13 cellular contexts compared by ENCODE assay signal in genomic region chr18:12747530-12748315, GRCh38.
"Had no signal": no experiment of that assay in that cellular context is flagged by ENCODE, and none has a peak within 500 bp of the region (broad histone marks: within the 10 kb centered on the region; RNA-seq: fewer than 3 reads in every experiment).

No MANE protein-coding gene starts in this region.

- H2AFZ ChIP-seq: parathyroid adenoma had no signal

- H3K27ac ChIP-seq: colonic mucosa, parathyroid adenoma, skin epidermis, transverse colon had no signal

- H3K79me2 ChIP-seq: parathyroid adenoma had no signal

- H3K36me3 ChIP-seq: colonic mucosa, transverse colon had no signal

- DNase-seq: activated CD4-positive, CD25-positive, alpha-beta regulatory T cell treated with anti-CD3 and anti-CD28 coated beads, Interleukin-2, amount 50 U/mL, for 72 hours; activated naive CD4-positive, alpha-beta T cell treated with Interleukin-2 at 50 U/mL for 16 hours; activated naive CD8-positive, alpha-beta T cell treated with anti-CD3 and anti-CD28 coated beads, Interleukin-2, amount 50 U/mL, for 24 hours; caudate nucleus; colonic mucosa; left colon; naive B cell; stimulated activated CD4-positive, alpha-beta T cell treated with anti-CD3 and anti-CD28 coated beads, Interleukin-4, amount 100 ng/mL, for 24 hours; stimulated activated naive CD4-positive, alpha-beta T cell; T-helper 9 cell; transverse colon had no signal

- ATAC-seq: activated naive CD8-positive, alpha-beta T cell treated with anti-CD3 and anti-CD28 coated beads, Interleukin-2, amount 50 U/mL, for 24 hours; left colon had no signal

- H3K4me3 ChIP-seq: colonic mucosa, skin epidermis, transverse colon had no signal

- H3K27me3 ChIP-seq: colonic mucosa, transverse colon had no signal

- H3K4me1 ChIP-seq: colonic mucosa, parathyroid adenoma, transverse colon had no signal

- H3K9ac ChIP-seq: parathyroid adenoma had no signal

- H3K9me3 ChIP-seq: colonic mucosa, transverse colon had no signal
